8 cellular contexts compared by ENCODE assay signal in the genomic region with DNA sequence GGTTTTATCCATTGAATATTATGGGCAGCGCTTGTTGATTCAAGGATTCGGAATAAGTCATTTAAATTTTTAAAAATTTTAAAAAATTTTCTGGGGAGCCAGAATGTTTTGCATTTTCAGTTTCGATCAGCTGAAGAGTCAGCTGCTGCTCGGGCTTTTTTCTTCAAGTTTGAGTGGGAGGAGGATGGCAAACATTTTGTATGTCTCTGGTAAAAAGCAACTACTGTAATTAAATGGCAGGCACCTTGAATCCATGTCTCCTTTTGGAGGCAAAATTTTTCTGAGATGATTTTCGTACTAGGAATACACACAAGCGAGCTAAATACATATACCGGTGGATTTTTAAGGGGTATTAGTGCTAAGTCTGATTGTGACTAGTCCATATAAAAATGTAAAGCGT. TPM values are rescaled to one million over a fixed set of nuclear protein-coding genes. Genes with fewer than 3 reads are reported as not detected.
DNase-seq lines count a peak whose midpoint lies in the region; ATAC-seq and TF ChIP-seq lines count a peak whose summit lies in the region.

No MANE protein-coding gene starts in this region.

- H3K27me3 Mint-ChIP-seq in CD4-positive, alpha-beta T cell: no peaks in the 10 kb centered on the region

- WGBS in psoas muscle, 3 donors: 1 to 2% (median 1%) methylated on average over 8 of the region's 8 CpGs

- H3K27me3 ChIP-seq in CD4-positive, alpha-beta T cell (ENCODE audit: control insufficient read depth, insufficient read depth, low read length): no peaks in the 10 kb centered on the region
- no peaks in the 10 kb centered on the region for H3K27me3 ChIP-seq in psoas muscle (ENCODE audit: insufficient read depth in 3 of 3, low read length in 2 of 3)

- intact Hi-C loops in CD4-positive, alpha-beta T cell (cut with DNase I, micrococcal nuclease): loop anchor here in 1 of 2 experiments (1.0 kb wide), 1 partner anchor 92 kb away; no protein-coding TSS in a partner anchor
- intact Hi-C loops in psoas muscle (cut with DNase I): loop anchor here in 1 of 2 donors (5.0 kb wide), 1 partner anchor 93 kb away; a partner anchor contains a TSS

- no peaks in the 10 kb centered on the region for H3K9me3 ChIP-seq in CD4-positive, alpha-beta T cell (ENCODE audit: control insufficient read depth, low read length)
- no peaks in the 10 kb centered on the region for H3K9me3 ChIP-seq in psoas muscle

- peaks cover 0 to 25% of the 10 kb centered on the region in 2 donors for H3K36me3 ChIP-seq in psoas muscle (ENCODE audit: insufficient read depth in 1 of 2, low read depth in 1 of 2)

- CTCF ChIA-PET in CD4-positive, alpha-beta T cell (lab: Charles Lee): interaction anchor here (1.9 kb wide), 1 partner anchor 37 kb away, joined by 7 read pairs; no protein-coding TSS in a partner anchor

- H3K9me3 Mint-ChIP-seq in CD4-positive, alpha-beta T cell: no peaks in the 10 kb centered on the region

- peaks cover 40% of the 10 kb centered on the region for H3K4me1 Mint-ChIP-seq in CD4-positive, alpha-beta T cell (ENCODE audit: low read depth)

- DNase-seq in CD4-positive, alpha-beta T cell: no peak
- DNase-seq in activated CD4-positive, alpha-beta T cell treated with anti-CD3 and anti-CD28 coated beads, Interleukin-2, amount 50 U/mL, for 1 hour: peak; percentile 6
- peak; percentile 32 for DNase-seq in fibroblast of villous mesenchyme (ENCODE audit: low read depth)
- no peak for DNase-seq in psoas muscle
- no peak for DNase-seq in NCI-H187 (lab: John Stamatoyannopoulos, UW)
- no peak for DNase-seq in UCSD-AML1 (lab: John Stamatoyannopoulos, UW; ENCODE audit: unreplicated experiment)

- peak overlapping the region; percentile 83 for H3K27ac ChIP-seq in CD4-positive, alpha-beta T cell (ENCODE audit: low read depth, low read length)
- peak overlapping the region; percentile 92 for H3K27ac ChIP-seq in psoas muscle

- POLR2A ChIA-PET in CD4-positive, alpha-beta T cell (lab: Charles Lee): interaction anchor here (0.8 to 4.8 kb wide), 10 partner anchors 11 to 925 kb away, joined by 3 to 124 read pairs (median 6); a partner anchor contains a TSS

- peak overlapping the region; percentile 99 for H3K4me3 Mint-ChIP-seq in CD4-positive, alpha-beta T cell

- no peak for ATAC-seq in CD4-positive, alpha-beta T cell (ENCODE audit: poor library complexity)
- ATAC-seq in GM19438 (IDR thresholded peaks at IDR 0.05; ENCODE audit: low read depth, unreplicated experiment): peak; percentile 14
- ATAC-seq in HG03520 (IDR thresholded peaks at IDR 0.05; ENCODE audit: unreplicated experiment): peak; percentile 25
- no peak for ATAC-seq in psoas muscle

- peak overlapping the region; percentile 91 for H3K4me3 ChIP-seq in fibroblast of villous mesenchyme (ENCODE audit: low read depth, low read length)
- H3K4me3 ChIP-seq in psoas muscle: peak overlapping the region; percentile 86

- no peak for TF ChIP-seq CTCF in CD4-positive, alpha-beta T cell (IDR thresholded peaks at IDR 0.05)
- TF ChIP-seq CTCF in fibroblast of villous mesenchyme (IDR thresholded peaks at IDR 0.05; ENCODE audit: insufficient read depth, low read depth, low read length) (no peak), psoas muscle (IDR thresholded peaks at IDR 0.05) (no peak)

- H3K4me1 ChIP-seq in psoas muscle: peaks cover 13% of the 10 kb centered on the region

- H3K27ac Mint-ChIP-seq in CD4-positive, alpha-beta T cell: peak overlapping the region; percentile 99

- peaks cover 44% of the 10 kb centered on the region for H3K36me3 Mint-ChIP-seq in CD4-positive, alpha-beta T cell (ENCODE audit: low read depth)

RNA-seq across cellular contexts. Expression of a gene that starts 0.6 kb away (rescaled TPM):
- 10 to 100 TPM; 45.9 to 52.9 TPM for total RNA-seq in CD4-positive, alpha-beta T cell
- total RNA-seq in fibroblast of villous mesenchyme: 31.9 and 33.2 TPM in 2 replicates
- 10 to 100 TPM in 3 of 4 donors, 1 to 10 TPM in 1; 9.7 to 14.8 (median 11.7) TPM for total RNA-seq in psoas muscle
- 10 to 100 TPM in 1 of 3 donors, 1 to 10 TPM in 2; 6.5 to 11.6 (median 6.7) TPM for polyA plus RNA-seq in psoas muscle

Comparison
In these comparisons a context has a peak if more than half of its experiments do, and no peak if none do; other contexts are left out.
1. ATAC-seq: peak in GM19438 (single experiment) and HG03520 (single experiment); none in CD4-positive, alpha-beta T cell (single experiment) and psoas muscle (0 of 4).
2. DNase-seq: peak in activated CD4-positive, alpha-beta T cell treated with anti-CD3 and anti-CD28 coated beads, Interleukin-2, amount 50 U/mL, for 1 hour (single experiment) and fibroblast of villous mesenchyme (single experiment); none in CD4-positive, alpha-beta T cell (0 of 10), psoas muscle (0 of 2), NCI-H187 (0 of 2) and UCSD-AML1 (single experiment).